ENCODE assay signal across 8 cellular contexts in genomic region chr6:15299430-15300131, GRCh38. TPM values are rescaled to one million over a fixed set of nuclear protein-coding genes. Genes with fewer than 3 reads are reported as not detected.
DNase-seq lines count a peak whose midpoint lies in the region; ATAC-seq and TF ChIP-seq lines count a peak whose summit lies in the region.

No MANE protein-coding gene starts in this region.

- no peak overlapping the region for H4K5ac ChIP-seq in mesendoderm (ENCODE audit: low read length)

- H3K79me2 ChIP-seq in mesendoderm (ENCODE audit: control insufficient read depth, insufficient read depth, low read length), result peaks cover 87% of the 10 kb centered on the region

- WGBS in mesendoderm (ENCODE audit: extremely low coverage, insufficient coverage, low lambda C conversion rate), result no CpG with 5 or more reads among the region's 8 CpGs

- peaks cover 82% of the 10 kb centered on the region for H3K4me1 Mint-ChIP-seq in activated CD8-positive, alpha-beta T cell treated with anti-CD3 and anti-CD28 coated beads, Interleukin-2, amount 10 ng/mL, durations not matched to agents 7 days and 5 days (ENCODE audit: low read depth)

- H3K18ac ChIP-seq in mesendoderm (ENCODE audit: low read length), result no peak overlapping the region

- POLR2A ChIA-PET in activated CD8-positive, alpha-beta T cell treated with anti-CD3 and anti-CD28 coated beads, Interleukin-2, amount 10 ng/mL, durations not matched to agents 7 days and 5 days (lab: Charles Lee), result interaction anchor here (1.2 to 2.2 kb wide), 4 partner anchors 10 to 53 kb away, joined by 4 to 10 read pairs (median 4); no protein-coding TSS in a partner anchor

- no peak overlapping the region for H3K4me2 ChIP-seq in mesendoderm (ENCODE audit: low read length)

- no peak overlapping the region for H2BK5ac ChIP-seq in mesendoderm (ENCODE audit: low read length)

- H4K8ac ChIP-seq in mesendoderm (ENCODE audit: low read depth, low read length), result no peak overlapping the region

- no peak overlapping the region for H3K9ac ChIP-seq in mesendoderm (ENCODE audit: low read length)

- H3K9me3 Mint-ChIP-seq in activated CD8-positive, alpha-beta T cell treated with anti-CD3 and anti-CD28 coated beads, Interleukin-2, amount 10 ng/mL, durations not matched to agents 7 days and 5 days (ENCODE audit: insufficient read depth), result no peaks in the 10 kb centered on the region

- no peaks in the 10 kb centered on the region for H3K27me3 Mint-ChIP-seq in activated CD8-positive, alpha-beta T cell treated with anti-CD3 and anti-CD28 coated beads, Interleukin-2, amount 10 ng/mL, durations not matched to agents 7 days and 5 days (ENCODE audit: low read depth)

- TF ChIP-seq CTCF in GM12865 (IDR thresholded peaks at IDR 0.05; ENCODE audit: insufficient read depth, low read depth, low read length, missing control alignments), result no peak
- TF ChIP-seq CTCF in HL-60 (IDR thresholded peaks at IDR 0.05; ENCODE audit: insufficient read depth, low read length), result no peak

- H3K79me1 ChIP-seq in mesendoderm (ENCODE audit: low read length), result peaks cover 10% of the 10 kb centered on the region

- no peak overlapping the region for H3K56ac ChIP-seq in mesendoderm (ENCODE audit: low read length)

- H3K4me1 ChIP-seq in mesendoderm (ENCODE audit: control insufficient read depth, low read depth, low read length), result peaks cover 20% of the 10 kb centered on the region

- peaks cover 19% of the 10 kb centered on the region for H3K36me3 Mint-ChIP-seq in activated CD8-positive, alpha-beta T cell treated with anti-CD3 and anti-CD28 coated beads, Interleukin-2, amount 10 ng/mL, durations not matched to agents 7 days and 5 days (ENCODE audit: low read depth)

- no peaks in the 10 kb centered on the region for H3K36me3 ChIP-seq in mesendoderm (ENCODE audit: control insufficient read depth, insufficient read depth, low read length)

- CTCF ChIA-PET in activated CD8-positive, alpha-beta T cell treated with anti-CD3 and anti-CD28 coated beads, Interleukin-2, amount 10 ng/mL, durations not matched to agents 7 days and 5 days (lab: Charles Lee), result interaction anchor here (1.4 kb wide), 1 partner anchor 50 kb away, joined by 4 read pairs; no protein-coding TSS in a partner anchor

- no peak overlapping the region for H3K23ac ChIP-seq in mesendoderm (ENCODE audit: low read length)

- H2BK120ac ChIP-seq in mesendoderm (ENCODE audit: low read depth, low read length), result no peak overlapping the region

- no peak overlapping the region for H2BK15ac ChIP-seq in mesendoderm (replicated peaks; ENCODE audit: low read depth)

- no peak overlapping the region for H3K4ac ChIP-seq in mesendoderm (ENCODE audit: low read depth, low read length)

- DNase-seq in GM12865 (ENCODE audit: low read depth) (peak; percentile 96), HL-60 (ENCODE audit: low read depth in 1 of 2, low spot score in 1 of 2) (peak; percentile 88 to 96), iris pigment epithelial cell (ENCODE audit: low read depth) (peak; percentile 59), T1000 (lab: John Stamatoyannopoulos, UW) (no peak), NCI-H146 (lab: John Stamatoyannopoulos, UW) (no peak), mesendoderm (no peak)
- DNase-seq in activated CD8-positive, alpha-beta T cell treated with anti-CD3 and anti-CD28 coated beads, Interleukin-2, amount 10 ng/mL, durations not matched to agents 7 days and 5 days, result peak; percentile 82

- peak overlapping the region; percentile 19; the same call in 1 of the 2 replicates for H3K4me3 ChIP-seq in GM12865 (ENCODE audit: low read depth, low read length)
- H3K4me3 ChIP-seq in HL-60 (replicated peaks; ENCODE audit: insufficient read depth, low read length), result peak overlapping the region; percentile 19
- H3K4me3 ChIP-seq in mesendoderm (ENCODE audit: low read length), result no peak overlapping the region

- H3K27ac ChIP-seq in HL-60 (replicated peaks) (peak overlapping the region; percentile 79), mesendoderm (ENCODE audit: low read depth, low read length) (no peak overlapping the region)

- peak overlapping the region; percentile 49 for H3K4me3 Mint-ChIP-seq in activated CD8-positive, alpha-beta T cell treated with anti-CD3 and anti-CD28 coated beads, Interleukin-2, amount 10 ng/mL, durations not matched to agents 7 days and 5 days

- H2AK5ac ChIP-seq in mesendoderm (ENCODE audit: low read length), result no peak overlapping the region

- ATAC-seq in GM21529 (IDR thresholded peaks at IDR 0.05; ENCODE audit: unreplicated experiment), result peak; percentile 82
- ATAC-seq in activated CD8-positive, alpha-beta T cell treated with anti-CD3 and anti-CD28 coated beads, Interleukin-2, amount 10 ng/mL, durations not matched to agents 7 days and 5 days, result peak; percentile 66

- peak overlapping the region; percentile 88 for H3K27ac Mint-ChIP-seq in activated CD8-positive, alpha-beta T cell treated with anti-CD3 and anti-CD28 coated beads, Interleukin-2, amount 10 ng/mL, durations not matched to agents 7 days and 5 days

- no peaks in the 10 kb centered on the region for H3K27me3 ChIP-seq in HL-60 (ENCODE audit: insufficient read depth, poor library complexity, severe bottlenecking)
- H3K27me3 ChIP-seq in mesendoderm (ENCODE audit: insufficient read depth, low read length, poor library complexity), result no peaks in the 10 kb centered on the region

RNA-seq across cellular contexts. Expression of gene JARID2, which starts 53.7 kb away (rescaled TPM):
- total RNA-seq in activated CD8-positive, alpha-beta T cell treated with anti-CD3 and anti-CD28 coated beads, Interleukin-2, amount 10 ng/mL, durations not matched to agents 7 days and 5 days, result 10 to 100 TPM; 33.0 to 33.2 TPM
- 58.9 TPM for polyA plus RNA-seq in mesendoderm (2013, experiment 1 of 2)
- polyA plus RNA-seq in mesendoderm (2013, experiment 2 of 2), result 60.3 TPM

Comparison
In these comparisons a context has a peak if more than half of its experiments do, and no peak if none do; other contexts are left out.
1. DNase-seq: peak in GM12865 (single experiment), HL-60 (2 of 2), activated CD8-positive, alpha-beta T cell treated with anti-CD3 and anti-CD28 coated beads, Interleukin-2, amount 10 ng/mL, durations not matched to agents 7 days and 5 days (single experiment) and iris pigment epithelial cell (single experiment); none in T1000 (single experiment), NCI-H146 (single experiment) and mesendoderm (single experiment).